29 cellular contexts compared by ENCODE assay signal in genomic region chrX:31272472-31272775, GRCh38.
A peak's percentile ranks its signal among the peaks of the same experiment; 100 is the strongest.
DNase-seq lines count a peak whose midpoint lies in the region; ATAC-seq and TF ChIP-seq lines count a peak whose summit lies in the region.
"Had no signal": no experiment of that assay in that cellular context is flagged by ENCODE, and none has a peak within 500 bp of the region (broad histone marks: within the 10 kb centered on the region; RNA-seq: fewer than 3 reads in every experiment).

No MANE protein-coding gene starts in this region.

- no peak overlapping the region for H2AK5ac ChIP-seq in mesendoderm (ENCODE audit: low read length)

- H2AFZ ChIP-seq in Loucy (ENCODE audit: low read length): peak overlapping the region; percentile 27; the same call in 1 of the 2 replicates

- H3F3A ChIP-seq in Loucy (ENCODE audit: low read depth): no peaks in the 10 kb centered on the region

- no peak overlapping the region for H3K23ac ChIP-seq in mesendoderm (ENCODE audit: low read length)

- H3K4ac ChIP-seq in mesendoderm (ENCODE audit: low read depth, low read length): no peak overlapping the region

- no peak overlapping the region for H2BK120ac ChIP-seq in mesendoderm (ENCODE audit: low read depth, low read length)

- TF ChIP-seq CTCF in GM10248 (IDR thresholded peaks at IDR 0.05; ENCODE audit: control extremely low read depth, extremely low read depth, low read depth, missing control alignments) (no peak), Loucy (conservative IDR thresholded peaks at IDR 0.05; ENCODE audit: low read length) (no peak)

- H3K4me2 ChIP-seq in Loucy (ENCODE audit: low read depth, low read length, poor library complexity, severe bottlenecking): no peak overlapping the region
- H3K4me2 ChIP-seq in mesendoderm (ENCODE audit: low read length): no peak overlapping the region

- H3K9me3 Mint-ChIP-seq in T-cell: no peaks in the 10 kb centered on the region

- H3K27me3 Mint-ChIP-seq in T-cell: peaks cover 0 to 22% of the 10 kb centered on the region in 2 donors

- H3K18ac ChIP-seq in mesendoderm (ENCODE audit: low read length): no peak overlapping the region

- no peak overlapping the region for H4K5ac ChIP-seq in mesendoderm (ENCODE audit: low read length)

- H3K56ac ChIP-seq in mesendoderm (ENCODE audit: low read length): no peak overlapping the region

- no peaks in the 10 kb centered on the region for H3K36me3 ChIP-seq in Loucy (ENCODE audit: insufficient read depth, low read length)
- no peaks in the 10 kb centered on the region for H3K36me3 ChIP-seq in mesendoderm (ENCODE audit: control insufficient read depth, insufficient read depth, low read length)
- H3K36me3 ChIP-seq: BE2C, gastrocnemius medialis, stomach, thyroid gland had no signal

- H3K27ac Mint-ChIP-seq in T-cell: no peak overlapping the region
- H3K27ac Mint-ChIP-seq: activated CD4-positive, alpha-beta T cell treated with anti-CD3 and anti-CD28 coated beads for 36 hours; CD8-positive, alpha-beta memory T cell; T-helper 17 cell had no signal

- H3K9me3 ChIP-seq in Loucy (ENCODE audit: insufficient read depth, low read depth, low read length): no peaks in the 10 kb centered on the region
- H3K9me3 ChIP-seq: BE2C, gastrocnemius medialis, stomach, thyroid gland had no signal

- no peak overlapping the region for H3K4me3 Mint-ChIP-seq in T-cell
- H3K4me3 Mint-ChIP-seq: activated CD4-positive, alpha-beta T cell treated with anti-CD3 and anti-CD28 coated beads for 36 hours; CD8-positive, alpha-beta memory T cell; naive B cell; T-helper 17 cell had no signal

- CTCF ChIA-PET in GM10248 (lab: Yijun Ruan, JAX) (interaction anchor here (1.1 to 2.3 kb wide), 4 partner anchors 10 to 236 kb away, joined by 3 to 6 read pairs (median 4); no protein-coding TSS in a partner anchor), T-cell (lab: Charles Lee) (no interaction called here)

- H3K27me3 ChIP-seq in Loucy (ENCODE audit: insufficient read depth, low read length, poor library complexity, severe bottlenecking) (no peaks in the 10 kb centered on the region), mesendoderm (ENCODE audit: insufficient read depth, low read length, poor library complexity) (no peaks in the 10 kb centered on the region)
- H3K27me3 ChIP-seq: BE2C, gastrocnemius medialis, stomach, thyroid gland had no signal

- H2BK15ac ChIP-seq in mesendoderm (replicated peaks; ENCODE audit: low read depth): no peak overlapping the region

- H3K4me1 ChIP-seq in Loucy (ENCODE audit: insufficient read depth, low read length, poor library complexity, severe bottlenecking): no peaks in the 10 kb centered on the region
- no peaks in the 10 kb centered on the region for H3K4me1 ChIP-seq in mesendoderm (ENCODE audit: control insufficient read depth, low read depth, low read length)
- H3K4me1 ChIP-seq: BE2C, gastrocnemius medialis, thyroid gland had no signal

- H3K9me2 ChIP-seq in Loucy (replicated peaks; ENCODE audit: low read depth, low read length): no peaks in the 10 kb centered on the region

- H3K27ac ChIP-seq in mesendoderm (ENCODE audit: low read depth, low read length): peak overlapping the region; percentile 36
- H3K27ac ChIP-seq: gastrocnemius medialis, RWPE1, SK-N-MC, skin epidermis, stomach, thyroid gland had no signal

- no CpG with 5 or more reads among the region's 4 CpGs for WGBS in mesendoderm (ENCODE audit: extremely low coverage, insufficient coverage, low lambda C conversion rate)

- no peak overlapping the region for H3K9ac ChIP-seq in Loucy (ENCODE audit: low read depth, low read length, poor library complexity, severe bottlenecking)
- H3K9ac ChIP-seq in mesendoderm (ENCODE audit: low read length): no peak overlapping the region

- H3K4me1 Mint-ChIP-seq in T-cell: no peaks in the 10 kb centered on the region
- H3K4me1 Mint-ChIP-seq: activated CD4-positive, alpha-beta T cell treated with anti-CD3 and anti-CD28 coated beads for 36 hours; CD8-positive, alpha-beta memory T cell; naive B cell; T-helper 17 cell had no signal

- DNase-seq in GM10248 (ENCODE audit: extremely low spot score) (peak; percentile 6), mesendoderm (peak; percentile 35), mesenteric fat pad (ENCODE audit: low spot score) (no peak), T-cell (no peak), cerebellar nuclear complex (lab: John Stamatoyannopoulos, UW) (no peak)
- no peak for DNase-seq in stimulated activated CD8-positive, alpha-beta memory T cell treated with anti-CD3 and anti-CD28 coated beads, Interleukin-4, amount 100 ng/mL, for 48 hours
- DNase-seq: activated CD4-positive, alpha-beta T cell treated with anti-CD3 and anti-CD28 coated beads for 36 hours; activated gamma-delta T cell treated with Interleukin-2 at 50 U/mL for 16 hours; BE2C; CD8-positive, alpha-beta memory T cell; DMS153; dorsolateral prefrontal cortex; gastrocnemius medialis; GOT3; mesenchymal stem cell; naive B cell; NCI-H1436 treated with DMSO at 0.1 percent for 48 hours; NCI-H446 treated with DMSO at 0.1 percent for 48 hours; NCI-H82; occipital lobe; stomach; T-helper 17 cell; thyroid gland had no signal

- peak; percentile 69 for ATAC-seq in GM19463 (IDR thresholded peaks at IDR 0.05; ENCODE audit: unreplicated experiment)
- no peak for ATAC-seq in T-cell (replicated peaks in 1 of 4)
- ATAC-seq: activated CD4-positive, alpha-beta T cell treated with anti-CD3 and anti-CD28 coated beads for 36 hours; gastrocnemius medialis; K562; T-helper 17 cell had no signal

- H4K20me1 ChIP-seq in Loucy (ENCODE audit: insufficient read depth, low read length, poor library complexity, severe bottlenecking): no peaks in the 10 kb centered on the region

- H3K79me2 ChIP-seq in Loucy (ENCODE audit: insufficient read depth, low read length) (no peaks in the 10 kb centered on the region), mesendoderm (ENCODE audit: control insufficient read depth, insufficient read depth, low read length) (no peaks in the 10 kb centered on the region)

- H3K4me3 ChIP-seq in Loucy (ENCODE audit: low read length, poor library complexity, severe bottlenecking): no peak overlapping the region
- H3K4me3 ChIP-seq in mesendoderm (ENCODE audit: low read length): no peak overlapping the region
- H3K4me3 ChIP-seq: dorsolateral prefrontal cortex, gastrocnemius medialis, K562, SK-N-MC, skin epidermis, stomach, thyroid gland had no signal

- no peak overlapping the region for H4K8ac ChIP-seq in mesendoderm (ENCODE audit: low read depth, low read length)

- H3K36me3 Mint-ChIP-seq in T-cell: no peaks in the 10 kb centered on the region
- H3K36me3 Mint-ChIP-seq: CD8-positive, alpha-beta memory T cell; naive B cell had no signal

- no peaks in the 10 kb centered on the region for H3K79me1 ChIP-seq in mesendoderm (ENCODE audit: low read length)

- POLR2A ChIA-PET in GM10248 (lab: Yijun Ruan, JAX) (interaction anchor here (0.5 kb wide), 1 partner anchor 614 kb away, joined by 3 read pairs; no protein-coding TSS in a partner anchor), T-cell (lab: Charles Lee) (no interaction called here)

- no peak overlapping the region for H2BK5ac ChIP-seq in mesendoderm (ENCODE audit: low read length)

Comparison
In these comparisons a context has a peak if more than half of its experiments do, and no peak if none do; other contexts are left out.
1. DNase-seq: peak in GM10248 (single experiment) and mesendoderm (single experiment); none in mesenteric fat pad (single experiment), stimulated activated CD8-positive, alpha-beta memory T cell treated with anti-CD3 and anti-CD28 coated beads, Interleukin-4, amount 100 ng/mL, for 48 hours (single experiment), T-cell (0 of 34) and cerebellar nuclear complex (0 of 2).